ENCODE assay signal across 19 cellular contexts in genomic region chr17:43356450-43356849, GRCh38. TPM values are rescaled to one million over a fixed set of nuclear protein-coding genes. Genes with fewer than 3 reads are reported as not detected.
DNase-seq lines count a peak whose midpoint lies in the region; ATAC-seq, FAIRE-seq and TF ChIP-seq lines count a peak whose summit lies in the region.
"Had no signal": no experiment of that assay in that cellular context is flagged by ENCODE, and none has a peak within 500 bp of the region (broad histone marks: within the 10 kb centered on the region; RNA-seq: fewer than 3 reads in every experiment).

No MANE protein-coding gene starts in this region.

- DNase-seq in mammary epithelial cell (no peak), MCF 10A (ENCODE audit: unreplicated experiment) (no peak), GM12878 (ENCODE audit: low read depth, low spot score) (no peak), osteoblast (ENCODE audit: insufficient read length, low spot score, missing footprints) (no peak), dedifferentiated amniotic fluid mesenchymal stem cell (ENCODE audit: extremely low spot score) (no peak), MV-4-11 (lab: John Stamatoyannopoulos, UW) (no peak), Right ventricle myocardium inferior (ENCODE audit: missing footprints) (no peak)
- DNase-seq: C1 segment of cervical spinal cord, DND-41, KG1, NCI-H1092, NCI-H146, NCI-H2081, NCI-H510A treated with DMSO at 0.1 percent for 48 hours, Peyer's patch had no signal

- no peak for FAIRE-seq in GM12878 (lab: Jason Lieb, UNC)
- FAIRE-seq: G401.6, GM12891, GM18507 had no signal

- TF ChIP-seq EP300 in GM12878 (IDR thresholded peaks at IDR 0.05; ENCODE audit: borderline replicate concordance in 1 of 2, control insufficient read depth in 1 of 2, low read depth in 2 of 2, low read length in 2 of 2): no peak

- H3K4me2 ChIP-seq in mammary epithelial cell (ENCODE audit: insufficient read depth, low read depth, low read length) (peak overlapping the region; percentile 29), GM12878 (ENCODE audit: control insufficient read depth, insufficient read depth) (no peak overlapping the region), osteoblast (ENCODE audit: insufficient read depth, low read length) (peak overlapping the region; percentile 73)

- H3K27ac Mint-ChIP-seq in MCF 10A (ENCODE audit: low read depth, unreplicated experiment): no peak overlapping the region

- POLR2A ChIA-PET in MCF 10A (lab: Yijun Ruan, JAX): interaction anchor here (0.6 to 6.7 kb wide), 19 partner anchors 10 to 658 kb away, joined by 3 to 111 read pairs (median 4); partner anchors contain the start of genes ARL4D, DHX8 and TMEM101
- POLR2A ChIA-PET in GM12878 (lab: Charles Lee): no interaction called here

- H3K27me3 ChIP-seq in mammary epithelial cell (ENCODE audit: insufficient read depth, low read length) (no peaks in the 10 kb centered on the region), GM12878 (replicated peaks in 1 of 2; ENCODE audit: control insufficient read depth in 2 of 2, insufficient read depth in 2 of 2, low read length in 1 of 2) (no peaks in the 10 kb centered on the region), osteoblast (ENCODE audit: insufficient read depth, low read length) (no peaks in the 10 kb centered on the region)
- H3K27me3 ChIP-seq: Peyer's patch had no signal

- no peak overlapping the region for H3K4me3 ChIP-seq in mammary epithelial cell (replicated peaks in 1 of 3; ENCODE audit: insufficient read depth in 1 of 3, low read depth in 2 of 3, low read length in 3 of 3)
- no peak overlapping the region for H3K4me3 ChIP-seq in GM12878
- H3K4me3 ChIP-seq in osteoblast (ENCODE audit: insufficient read depth, low read length): peak overlapping the region; percentile 13
- H3K4me3 ChIP-seq: Peyer's patch had no signal

- H3K36me3 ChIP-seq in mammary epithelial cell (ENCODE audit: insufficient read depth, low read length) (no peaks in the 10 kb centered on the region), GM12878 (ENCODE audit: control insufficient read depth in 2 of 2, insufficient read depth in 2 of 2, low read length in 1 of 2) (peaks cover 0 to 4% of the 10 kb centered on the region in 2 experiments; a peak in 1 of 4 replicates), osteoblast (ENCODE audit: insufficient read depth, low read length) (no peaks in the 10 kb centered on the region)
- H3K36me3 ChIP-seq: Peyer's patch had no signal

- 82% methylated on average over 5 of the region's 5 CpGs for WGBS in mammary epithelial cell (ENCODE audit: low coverage, missing lambda C conversion rate)
- WGBS in GM12878 (ENCODE audit: insufficient coverage, insufficient replicate concordance, low lambda C conversion rate, missing lambda C conversion rate): 68% methylated on average over 5 of the region's 5 CpGs

- H2AFZ ChIP-seq in mammary epithelial cell (ENCODE audit: low read depth, low read length) (no peak overlapping the region), GM12878 (ENCODE audit: control insufficient read depth, low read depth, low read length) (no peak overlapping the region), osteoblast (ENCODE audit: low read length) (no peak overlapping the region)

- H3K4me3 Mint-ChIP-seq in MCF 10A (ENCODE audit: unreplicated experiment): no peak overlapping the region

- H3K4me1 ChIP-seq in mammary epithelial cell (ENCODE audit: insufficient read depth, low read length): peaks cover 27% of the 10 kb centered on the region
- no peaks in the 10 kb centered on the region for H3K4me1 ChIP-seq in GM12878 (ENCODE audit: control insufficient read depth, insufficient read depth, low read length)
- peaks cover 27% of the 10 kb centered on the region for H3K4me1 ChIP-seq in osteoblast (ENCODE audit: insufficient read depth, low read length)

- peaks cover 26% of the 10 kb centered on the region for H3K4me1 Mint-ChIP-seq in MCF 10A (ENCODE audit: insufficient read depth, unreplicated experiment)

- in situ Hi-C loops in mammary epithelial cell (cut with MboI; ENCODE audit: low sequenced_read_pairs in 2 of 2): no loop called here
- in situ Hi-C loops in GM12878 (cut with MboI): loop anchor here (25.0 kb wide), 1 partner anchor 1669 kb away; the partner anchor contains the start of gene EIF1

- H3K9me3 Mint-ChIP-seq in MCF 10A (ENCODE audit: unreplicated experiment): no peaks in the 10 kb centered on the region

- H3K9me3 ChIP-seq in mammary epithelial cell (replicated peaks; ENCODE audit: insufficient read depth, low read length): no peaks in the 10 kb centered on the region
- no peaks in the 10 kb centered on the region for H3K9me3 ChIP-seq in GM12878 (replicated peaks; ENCODE audit: control insufficient read depth, insufficient read depth, low read length)
- no peaks in the 10 kb centered on the region for H3K9me3 ChIP-seq in osteoblast (ENCODE audit: low read depth, low read length)
- H3K9me3 ChIP-seq: Peyer's patch had no signal

- no peaks in the 10 kb centered on the region for H3K27me3 Mint-ChIP-seq in MCF 10A (ENCODE audit: insufficient read depth, unreplicated experiment)

- CTCF ChIA-PET in mammary epithelial cell (lab: Charles Lee; ENCODE audit: low non-redundant PET): no interaction called here
- CTCF ChIA-PET in MCF 10A (lab: Yijun Ruan, JAX): interaction anchor here (0.6 to 2.1 kb wide), 7 partner anchors 10 to 128 kb away, joined by 3 to 16 read pairs (median 5); partner anchors contain the start of gene DHX8
- CTCF ChIA-PET in GM12878 (lab: Yijun Ruan, JAX): interaction anchor here (1.1 to 2.2 kb wide), 4 partner anchors 22 to 128 kb away, joined by 4 to 6 read pairs (median 5); partner anchors contain the start of gene DHX8

- H3K27ac ChIP-seq in mammary epithelial cell (ENCODE audit: insufficient read depth, low read depth, low read length) (peak overlapping the region; percentile 12), GM12878 (ENCODE audit: control insufficient read depth, insufficient read depth) (no peak overlapping the region), osteoblast (ENCODE audit: low read depth, low read length) (peak overlapping the region; percentile 54)
- H3K27ac ChIP-seq: Peyer's patch had no signal

- TF ChIP-seq CTCF in mammary epithelial cell (conservative IDR thresholded peaks at IDR 0.05 in 1 of 2, IDR thresholded peaks at IDR 0.05 in 1 of 2; ENCODE audit: extremely low read depth in 1 of 2, insufficient read depth in 1 of 2, low read depth in 1 of 2, low read length in 2 of 2): no peak
- no peak for TF ChIP-seq CTCF in MCF 10A (IDR thresholded peaks at IDR 0.05; ENCODE audit: unreplicated experiment)
- TF ChIP-seq CTCF in GM12878 (IDR thresholded peaks at IDR 0.05 in 2 of 3, conservative IDR thresholded peaks at IDR 0.05 in 1 of 3; ENCODE audit: control insufficient read depth in 2 of 3, extremely low read depth in 1 of 3, insufficient read depth in 1 of 3, low read depth in 3 of 3, low read length in 3 of 3): no peak
- no peak for TF ChIP-seq CTCF in osteoblast (IDR thresholded peaks at IDR 0.05; ENCODE audit: extremely low read depth, low read depth, low read length)

- dilution Hi-C loops in mammary epithelial cell (cut with HindIII; ENCODE audit: low sequenced_read_pairs): no loop called here

- ATAC-seq in GM12878: no peak
- ATAC-seq in HG02970 (IDR thresholded peaks at IDR 0.05; ENCODE audit: low FRiP score, unreplicated experiment): no peak
- no peak for ATAC-seq in Right ventricle myocardium inferior

- no TSS peak for BruUV-seq in mammary epithelial cell (replicated peaks; lab: Mats Ljungman, UMichigan)
- no TSS peak for BruUV-seq in MCF 10A (replicated peaks; lab: Mats Ljungman, UMichigan)
- BruUV-seq in GM12878 (replicated peaks; lab: Mats Ljungman, UMichigan): no TSS peak

- RAD21 ChIA-PET in GM12878 (lab: Charles Lee; ENCODE audit: unreplicated experiment): no interaction called here

- TF ChIP-seq POLR2A in GM12878 (IDR thresholded peaks at IDR 0.05; ENCODE audit: low read depth, low read length): no peak

- no peak overlapping the region for H3K9ac ChIP-seq in mammary epithelial cell (ENCODE audit: insufficient read depth, low read length)
- H3K9ac ChIP-seq in GM12878 (ENCODE audit: control insufficient read depth, insufficient read depth, low read length): no peak overlapping the region

- peaks cover 15% of the 10 kb centered on the region for H3K36me3 Mint-ChIP-seq in MCF 10A (ENCODE audit: insufficient read depth, unreplicated experiment)

- TF ChIP-seq RAD21 in GM12878 (IDR thresholded peaks at IDR 0.05; ENCODE audit: insufficient read depth, low read depth, low read length): no peak

- no peaks in the 10 kb centered on the region for H4K20me1 ChIP-seq in mammary epithelial cell (ENCODE audit: insufficient read depth, low read length)
- H4K20me1 ChIP-seq in GM12878 (ENCODE audit: control insufficient read depth, insufficient read depth): no peaks in the 10 kb centered on the region
- peaks cover 6% of the 10 kb centered on the region for H4K20me1 ChIP-seq in osteoblast (ENCODE audit: insufficient read depth, low read length)

- intact Hi-C loops in mammary epithelial cell (cut with micrococcal nuclease) (no loop called here), MCF 10A (cut with micrococcal nuclease) (no loop called here), GM12878 (cut with micrococcal nuclease; ENCODE audit: unreplicated experiment) (no loop called here), Right ventricle myocardium inferior (cut with DNase I) (no loop called here)

- no peaks in the 10 kb centered on the region for H3K79me2 ChIP-seq in mammary epithelial cell (ENCODE audit: insufficient read depth, low read length)
- H3K79me2 ChIP-seq in GM12878 (ENCODE audit: control insufficient read depth, insufficient read depth, low read length): no peaks in the 10 kb centered on the region
- H3K79me2 ChIP-seq in osteoblast (ENCODE audit: insufficient read depth, low read length): peaks cover 10% of the 10 kb centered on the region

- SMC1A ChIA-PET in GM12878 (lab: Charles Lee; ENCODE audit: uncharacterized antibody, unreplicated experiment): no interaction called here

RNA-seq across cellular contexts. Expression of gene ARL4D, which starts 42.3 kb away (rescaled TPM):
- total RNA-seq in mammary epithelial cell (100 to 1,000 TPM in 1 of 2 donors, 10 to 100 TPM in 1; 59.1 to 112 TPM), MCF 10A (2022) (33.5 and 38.8 TPM in 2 replicates), GM12878 (2014; rRNA removed) (0.90 and 1.2 TPM in 2 replicates), GM12878 (2014; rRNA removed; fragmentation: Illumina TruSeq; extraction: Trizol) (0.18 and 0.72 TPM in 2 replicates), GM12878 (2021) (1.2 and 1.5 TPM in 2 replicates), osteoblast (12.1 and 18.8 TPM in 2 replicates), Right ventricle myocardium inferior (8.4 TPM)
- polyA plus RNA-seq in mammary epithelial cell (43.2 TPM), GM12878 (2011; rRNA removed) (0.10 and 0.13 TPM in 2 replicates), GM12878 (2014; fragmentation: Illumina TruSeq; extraction: Trizol) (0.14 and 0.79 TPM in 2 replicates), GM12878 (2014; fragmentation: Nextera tagmentation; extraction: Ambion mirVana) (under 1 TPM; 0.13 to 0.60 TPM), GM12878 (2014; rRNA removed) (1.4 and 1.5 TPM in 2 replicates), GM12878 (2016; fragmentation: Nextera tagmentation; extraction: Ambion mirVana) (under 1 TPM; 0.60 to 0.82 TPM)
- polyA minus RNA-seq in mammary epithelial cell: 43.4 TPM
- 0.63 and 1.2 TPM in 2 replicates for total RNA-seq in GM12878 (2013; cell fraction: nucleolus; rRNA removed)
- 0.26 TPM for polyA plus RNA-seq in GM12878 (2011; ENCODE audit: low read depth)
- polyA plus RNA-seq in GM12878 (2011; cell fraction: cytosol; rRNA removed): 0.24 and 0.28 TPM in 2 replicates
- 0.18 and 0.19 TPM in 2 replicates for polyA plus RNA-seq in GM12878 (2011; cell fraction: nucleus; rRNA removed)
- polyA plus RNA-seq in GM12878 (2012): 1.1 TPM in 2 replicates
- polyA minus RNA-seq in GM12878 (2011; rRNA and poly(A)+ RNA removed): 0.15 and 0.29 TPM in 2 replicates
- 0.52 TPM in 1 of 2 replicates, not detected in the other for polyA minus RNA-seq in GM12878 (2011; cell fraction: cytosol; rRNA and poly(A)+ RNA removed)
- 0.36 and 0.38 TPM in 2 replicates for polyA minus RNA-seq in GM12878 (2011; cell fraction: nucleus; rRNA and poly(A)+ RNA removed)
